In genomic region chr9:106684940-106685695, GRCh38 we compare ENCODE assay signal across 22 cellular contexts.
DNase-seq lines count a peak whose midpoint lies in the region; ATAC-seq and TF ChIP-seq lines count a peak whose summit lies in the region.
"Had no signal": no experiment of that assay in that cellular context is flagged by ENCODE, and none has a peak within 500 bp of the region (broad histone marks: within the 10 kb centered on the region; RNA-seq: fewer than 3 reads in every experiment).

No MANE protein-coding gene starts in this region.

- H3K56ac ChIP-seq in H9 (ENCODE audit: insufficient read length, low read depth, low read length), result no peak overlapping the region

- H3K23ac ChIP-seq in H9 (ENCODE audit: insufficient read length, low read depth, low read length), result no peak overlapping the region

- no peaks in the 10 kb centered on the region for H3K27me3 Mint-ChIP-seq in H9 (ENCODE audit: low read depth)
- H3K27me3 Mint-ChIP-seq in WTC11 (ENCODE audit: low read depth), result no peaks in the 10 kb centered on the region
- H3K27me3 Mint-ChIP-seq in neural progenitor cell (ENCODE audit: insufficient read depth, low read depth), result peaks cover 3% of the 10 kb centered on the region
- no peaks in the 10 kb centered on the region for H3K27me3 Mint-ChIP-seq in activated CD4-positive, alpha-beta T cell treated with anti-CD3 and anti-CD28 coated beads, Interleukin-2, amount 10 ng/mL, durations not matched to agents 7 days and 5 days
- H3K27me3 Mint-ChIP-seq: CD4-positive, alpha-beta T cell; CD8-positive, alpha-beta memory T cell had no signal

- no peak overlapping the region for H3K4ac ChIP-seq in H9 (ENCODE audit: low read depth, low read length)

- H3K4me3 ChIP-seq in neural progenitor cell, result no peak overlapping the region
- no peak overlapping the region for H3K4me3 ChIP-seq in gastroesophageal sphincter
- H3K4me3 ChIP-seq: A549; BLaER1 treated with 17β-estradiol and CSF1 and Interleukin-3, amounts not matched to agents 10 nM and 100 nM; GM12878; HAP-1 had no signal

- H2AFZ ChIP-seq in H9 (ENCODE audit: low read length) (peak overlapping the region; percentile 65), neural progenitor cell (replicated peaks) (peak overlapping the region; percentile 62)

- no peaks in the 10 kb centered on the region for H3K79me2 ChIP-seq in H9 (ENCODE audit: insufficient read depth, low read length)
- no peaks in the 10 kb centered on the region for H3K79me2 ChIP-seq in neural progenitor cell (ENCODE audit: low read depth)

- WGBS in H9 (ENCODE audit: extremely low coverage, insufficient read length, low lambda C conversion rate), result no CpG with 5 or more reads among the region's 11 CpGs
- WGBS in gastroesophageal sphincter (ENCODE audit: low coverage in 1 of 2), 2 donors, result 66 to 71% methylated on average over 11 of the region's 11 CpGs

- H3K9me3 ChIP-seq in H9 (ENCODE audit: control insufficient read depth, low read depth, low read length) (no peaks in the 10 kb centered on the region), neural progenitor cell (ENCODE audit: low read depth) (no peaks in the 10 kb centered on the region), gastroesophageal sphincter (no peaks in the 10 kb centered on the region)
- H3K9me3 ChIP-seq: A549; BE2C; BLaER1 treated with 17β-estradiol and CSF1 and Interleukin-3, amounts not matched to agents 10 nM and 100 nM; HAP-1 had no signal

- peak overlapping the region; percentile 97 for H2BK12ac ChIP-seq in H9 (ENCODE audit: insufficient read length, low read depth, low read length)

- no peaks in the 10 kb centered on the region for H4K20me1 ChIP-seq in H9 (ENCODE audit: control insufficient read depth, insufficient read depth, insufficient read length)
- H4K20me1 ChIP-seq in neural progenitor cell (ENCODE audit: low read depth), result no peaks in the 10 kb centered on the region
- H4K20me1 ChIP-seq: BLaER1 treated with 17β-estradiol and CSF1 and Interleukin-3, amounts not matched to agents 10 nM and 100 nM had no signal

- peak overlapping the region; percentile 69; the same call in 1 of the 2 replicates for H3K14ac ChIP-seq in H9 (ENCODE audit: insufficient read depth, low read length)

- H4K5ac ChIP-seq in H9 (ENCODE audit: insufficient read length, low read depth, low read length), result no peak overlapping the region

- H3K9ac ChIP-seq in H9 (ENCODE audit: extremely low read depth, insufficient read length, low read length) (no peak overlapping the region), neural progenitor cell (no peak overlapping the region)
- H3K9ac ChIP-seq: BLaER1 treated with 17β-estradiol and CSF1 and Interleukin-3, amounts not matched to agents 10 nM and 100 nM had no signal

- no peak overlapping the region for H3T11ph ChIP-seq in H9 (ENCODE audit: low read length)

- H3K36me3 ChIP-seq in neural progenitor cell (no peaks in the 10 kb centered on the region), gastroesophageal sphincter (no peaks in the 10 kb centered on the region)
- H3K36me3 ChIP-seq: BE2C; BLaER1 treated with 17β-estradiol and CSF1 and Interleukin-3, amounts not matched to agents 10 nM and 100 nM; HAP-1 had no signal

- POLR2A ChIA-PET in WTC11 (lab: Charles Lee), result no interaction called here
- POLR2A ChIA-PET in activated CD4-positive, alpha-beta T cell treated with anti-CD3 and anti-CD28 coated beads, Interleukin-2, amount 10 ng/mL, durations not matched to agents 7 days and 5 days (lab: Charles Lee), result no interaction called here

- H3K4me3 Mint-ChIP-seq in H9, result peak overlapping the region in 1 of 2 experiments; percentile 58; a peak in 4 of 5 replicates
- H3K4me3 Mint-ChIP-seq in WTC11, result no peak overlapping the region
- H3K4me3 Mint-ChIP-seq in neural progenitor cell, result no peak overlapping the region
- no peak overlapping the region for H3K4me3 Mint-ChIP-seq in activated CD4-positive, alpha-beta T cell treated with anti-CD3 and anti-CD28 coated beads, Interleukin-2, amount 10 ng/mL, durations not matched to agents 7 days and 5 days
- H3K4me3 Mint-ChIP-seq: CD14-positive monocyte; CD4-positive, alpha-beta T cell; CD8-positive, alpha-beta memory T cell; HFFc6 had no signal

- TF ChIP-seq POLR2A in gastroesophageal sphincter (IDR thresholded peaks at IDR 0.05), result no peak

- CTCF ChIA-PET in WTC11 (lab: Charles Lee), result interaction anchor here (0.6 kb wide), 1 partner anchor 592 kb away, joined by 4 read pairs; no protein-coding TSS in a partner anchor
- CTCF ChIA-PET in activated CD4-positive, alpha-beta T cell treated with anti-CD3 and anti-CD28 coated beads, Interleukin-2, amount 10 ng/mL, durations not matched to agents 7 days and 5 days (lab: Charles Lee), result no interaction called here

- no peaks in the 10 kb centered on the region for H3K79me1 ChIP-seq in H9 (ENCODE audit: insufficient read depth, low read depth, low read length, poor library complexity, severe bottlenecking)

- H3K27me3 ChIP-seq in H9 (ENCODE audit: insufficient read depth, low read length), result no peaks in the 10 kb centered on the region
- no peaks in the 10 kb centered on the region for H3K27me3 ChIP-seq in neural progenitor cell
- no peaks in the 10 kb centered on the region for H3K27me3 ChIP-seq in gastroesophageal sphincter
- H3K27me3 ChIP-seq: BE2C; BLaER1 treated with 17β-estradiol and CSF1 and Interleukin-3, amounts not matched to agents 10 nM and 100 nM had no signal

- H3K27ac Mint-ChIP-seq in H9 (peak overlapping the region; percentile 86 to 95 (median 89)), WTC11 (peak overlapping the region; percentile 29), neural progenitor cell (no peak overlapping the region)
- no peak overlapping the region for H3K27ac Mint-ChIP-seq in activated CD4-positive, alpha-beta T cell treated with anti-CD3 and anti-CD28 coated beads, Interleukin-2, amount 10 ng/mL, durations not matched to agents 7 days and 5 days
- H3K27ac Mint-ChIP-seq: CD14-positive monocyte; CD4-positive, alpha-beta T cell; CD8-positive, alpha-beta memory T cell; HFFc6 had no signal

- no peak for DNase-seq in H9
- no peak for DNase-seq in WTC11 (ENCODE audit: low spot score)
- DNase-seq in neural progenitor cell (ENCODE audit: low spot score), result no peak
- DNase-seq in activated CD4-positive, alpha-beta T cell treated with anti-CD3 and anti-CD28 coated beads, Interleukin-2, amount 10 ng/mL, durations not matched to agents 7 days and 5 days, result no peak
- DNase-seq: 8988T; ACHN; AML-193; BE2C; CD4-positive, alpha-beta T cell; CD8-positive, alpha-beta memory T cell; DMS 273 treated with DMSO at 0.1 percent for 48 hours; DMS79; EL; GDM1; HFFc6 had no signal

- H2BK5ac ChIP-seq in H9 (ENCODE audit: insufficient read length, low read length), result no peak overlapping the region

- H3K27ac ChIP-seq in H9 (ENCODE audit: insufficient read length, low read depth, low read length) (peak overlapping the region; percentile 26), neural progenitor cell (no peak overlapping the region), gastroesophageal sphincter (no peak overlapping the region)
- H3K27ac ChIP-seq: A549; BLaER1 treated with 17β-estradiol and CSF1 and Interleukin-3, amounts not matched to agents 10 nM and 100 nM had no signal

- peaks cover 15 to 25% of the 10 kb centered on the region in 2 experiments for H3K4me1 Mint-ChIP-seq in H9
- H3K4me1 Mint-ChIP-seq in WTC11, result peaks cover 34% of the 10 kb centered on the region
- no peaks in the 10 kb centered on the region for H3K4me1 Mint-ChIP-seq in neural progenitor cell
- H3K4me1 Mint-ChIP-seq in activated CD4-positive, alpha-beta T cell treated with anti-CD3 and anti-CD28 coated beads, Interleukin-2, amount 10 ng/mL, durations not matched to agents 7 days and 5 days, result no peaks in the 10 kb centered on the region
- H3K4me1 Mint-ChIP-seq: CD14-positive monocyte; CD8-positive, alpha-beta memory T cell had no signal

- TF ChIP-seq CTCF in H9 (conservative IDR thresholded peaks at IDR 0.05) (no peak), WTC11 (IDR thresholded peaks at IDR 0.05) (no peak), neural progenitor cell (IDR thresholded peaks at IDR 0.05) (no peak), gastroesophageal sphincter (IDR thresholded peaks at IDR 0.05) (no peak)

- H3K4me2 ChIP-seq in H9 (ENCODE audit: insufficient read depth, insufficient read length, low read length) (peak overlapping the region; percentile 25), neural progenitor cell (no peak overlapping the region)
- H3K4me2 ChIP-seq: A549; BLaER1 treated with 17β-estradiol and CSF1 and Interleukin-3, amounts not matched to agents 10 nM and 100 nM had no signal

- H3K9me3 Mint-ChIP-seq in H9 (peaks cover 0 to 3% of the 10 kb centered on the region in 2 experiments; a peak in 2 of 5 replicates), WTC11 (peaks cover 15% of the 10 kb centered on the region), neural progenitor cell (no peaks in the 10 kb centered on the region)
- no peaks in the 10 kb centered on the region for H3K9me3 Mint-ChIP-seq in activated CD4-positive, alpha-beta T cell treated with anti-CD3 and anti-CD28 coated beads, Interleukin-2, amount 10 ng/mL, durations not matched to agents 7 days and 5 days

- H4K91ac ChIP-seq in H9 (ENCODE audit: insufficient read length, low read depth, low read length), result no peak overlapping the region

- H3K23me2 ChIP-seq in H9 (ENCODE audit: insufficient read length, low read depth, low read length, poor library complexity, severe bottlenecking), result no peaks in the 10 kb centered on the region

- H2BK20ac ChIP-seq in H9 (ENCODE audit: low read depth, low read length, poor library complexity, severe bottlenecking), result no peak overlapping the region

- no peak overlapping the region for H2BK120ac ChIP-seq in H9 (ENCODE audit: low read depth, low read length, poor library complexity, severe bottlenecking)

- peak overlapping the region; percentile 57 for H2AK5ac ChIP-seq in H9 (ENCODE audit: insufficient read length, low read length)

- ATAC-seq in WTC11, result peak; percentile 88
- ATAC-seq in GM21367 (IDR thresholded peaks at IDR 0.05; ENCODE audit: unreplicated experiment), result no peak
- ATAC-seq in gastroesophageal sphincter, result no peak
- ATAC-seq: A549, GM12878 had no signal

- H3F3A ChIP-seq in neural progenitor cell (ENCODE audit: low read depth), result no peaks in the 10 kb centered on the region

- no peak overlapping the region for H3K18ac ChIP-seq in H9 (ENCODE audit: insufficient read length, low read depth, low read length)

- H3K36me3 Mint-ChIP-seq in H9 (ENCODE audit: insufficient read depth in 1 of 3, low read depth in 3 of 3) (no peaks in the 10 kb centered on the region; a peak in 1 of 7 replicates), WTC11 (0 out of 2 replicates have a peak, but pooled peaks cover 6% of the 10 kb centered on the region), neural progenitor cell (no peaks in the 10 kb centered on the region)
- no peaks in the 10 kb centered on the region for H3K36me3 Mint-ChIP-seq in activated CD4-positive, alpha-beta T cell treated with anti-CD3 and anti-CD28 coated beads, Interleukin-2, amount 10 ng/mL, durations not matched to agents 7 days and 5 days (ENCODE audit: low read depth)
- H3K36me3 Mint-ChIP-seq: CD14-positive monocyte; CD8-positive, alpha-beta memory T cell had no signal

- no peak overlapping the region for H2BK15ac ChIP-seq in H9 (ENCODE audit: low read depth, low read length)

- H4K8ac ChIP-seq in H9 (replicated peaks; ENCODE audit: insufficient read length, low read depth, low read length), result no peak overlapping the region

- TF ChIP-seq EP300 in gastroesophageal sphincter (IDR thresholded peaks at IDR 0.05), result no peak

- H3K4me1 ChIP-seq in H9 (ENCODE audit: insufficient read depth, low read length), result peaks cover 6% of the 10 kb centered on the region; the same call in 1 of the 2 replicates
- no peaks in the 10 kb centered on the region for H3K4me1 ChIP-seq in neural progenitor cell
- no peaks in the 10 kb centered on the region for H3K4me1 ChIP-seq in gastroesophageal sphincter
- H3K4me1 ChIP-seq: A549; BE2C; BLaER1 treated with 17β-estradiol and CSF1 and Interleukin-3, amounts not matched to agents 10 nM and 100 nM; HAP-1 had no signal

Comparison
In these comparisons a context has a peak if more than half of its experiments do, and no peak if none do; other contexts are left out.
1. H3K27ac Mint-ChIP-seq: peak in H9 (3 of 3) and WTC11 (single experiment); none in neural progenitor cell (single experiment) and activated CD4-positive, alpha-beta T cell treated with anti-CD3 and anti-CD28 coated beads, Interleukin-2, amount 10 ng/mL, durations not matched to agents 7 days and 5 days (single experiment).